Comparison of ENCODE assay signal across 7 cellular contexts in the genomic region with DNA sequence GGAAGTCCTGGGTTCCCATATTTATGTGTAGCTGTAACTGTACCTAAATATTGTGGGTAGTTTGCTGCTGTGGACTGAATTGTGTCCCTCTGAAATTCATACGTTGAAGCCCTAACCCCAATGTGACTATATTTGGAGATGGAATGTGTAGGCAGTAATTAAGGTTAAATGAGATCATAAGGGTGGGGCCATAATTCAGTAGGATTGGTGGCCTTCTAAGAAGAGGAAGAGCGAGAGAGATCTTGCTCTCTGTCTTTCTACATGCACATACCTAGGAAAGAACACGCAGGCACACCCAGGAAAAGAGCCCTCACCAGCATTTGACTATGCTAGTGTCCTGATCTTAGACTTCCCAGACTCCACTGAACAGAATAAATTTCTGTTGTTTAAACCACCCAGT.
"Had no signal": no experiment of that assay in that cellular context is flagged by ENCODE, and none has a peak within 500 bp of the region (broad histone marks: within the 10 kb centered on the region; RNA-seq: fewer than 3 reads in every experiment).

No MANE protein-coding gene starts in this region.

- H3K27ac Mint-ChIP-seq: IgD-negative memory B cell had no signal

- H3K27me3 Mint-ChIP-seq: IgD-negative memory B cell had no signal

- H3K4me3 ChIP-seq: K562 had no signal

- H3K36me3 Mint-ChIP-seq: IgD-negative memory B cell had no signal

- H3K9me3 Mint-ChIP-seq: IgD-negative memory B cell had no signal

- H3K27ac ChIP-seq: HL-60 had no signal

- H3K4me3 Mint-ChIP-seq: IgD-negative memory B cell had no signal

- DNase-seq: IMR-90, KBM-7, KG1 had no signal

- ATAC-seq: HepG2, K562 had no signal
